In genomic region chr7:103690576-103690975, GRCh38 we compare ENCODE assay signal across 27 cellular contexts.
A peak's percentile ranks its signal among the peaks of the same experiment; 100 is the strongest.
DNase-seq lines count a peak whose midpoint lies in the region; ATAC-seq lines count a peak whose summit lies in the region.
"Had no signal": no experiment of that assay in that cellular context is flagged by ENCODE, and none has a peak within 500 bp of the region (broad histone marks: within the 10 kb centered on the region; RNA-seq: fewer than 3 reads in every experiment).

No MANE protein-coding gene starts in this region.

- no peaks in the 10 kb centered on the region for H3K79me2 ChIP-seq in GM23248 (ENCODE audit: insufficient read depth)

- intact Hi-C loops in aorta (cut with DNase I), result no loop called here

- no peak overlapping the region for H3K4me2 ChIP-seq in GM23248 (ENCODE audit: unreplicated experiment)
- H3K4me2 ChIP-seq: BLaER1 treated with 17β-estradiol and CSF1 and Interleukin-3, amounts not matched to agents 10 nM and 100 nM had no signal

- no peak for DNase-seq in GM23248
- DNase-seq in NCI-H345 (lab: John Stamatoyannopoulos, UW), result peak; percentile 40
- DNase-seq in SW480 (ENCODE audit: low spot score), result peak; percentile 29
- peak; percentile 11 for DNase-seq in renal cortical epithelial cell (ENCODE audit: low read depth)
- no peak for DNase-seq in aorta
- no peak for DNase-seq in anterior cingulate cortex (lab: John Stamatoyannopoulos, UW)
- DNase-seq: activated B cell treated with CpG ODN at 0.5 μM for 24 hours; activated CD4-positive, alpha-beta T cell treated with anti-CD3 and anti-CD28 coated beads, Interleukin-2, amount 50 U/mL, for 1 hour; activated effector memory CD4-positive, alpha-beta T cell treated with Interleukin-2 at 50 U/mL for 16 hours; activated T-cell treated with anti-CD3 and anti-CD28 coated beads, Interleukin-2, amount 50 U/mL, for 1 hour; colonic mucosa; COR-L47; effector CD8-positive, alpha-beta T cell; GOT3; hippocampal formation; MV-4-11; NCI-H1694; psoas muscle; RPMI8226; sigmoid colon; stimulated activated CD4-positive, alpha-beta T cell treated with anti-CD3 and anti-CD28 coated beads, Interleukin-4, amount 100 ng/mL, for 24 hours; T-cell; tibial artery had no signal

- in situ Hi-C loops in GM23248 (cut with MboI), result no loop called here

- no peaks in the 10 kb centered on the region for H3F3A ChIP-seq in GM23248 (ENCODE audit: insufficient read depth)

- H3K9me3 ChIP-seq in GM23248 (ENCODE audit: low read depth) (no peaks in the 10 kb centered on the region), aorta (ENCODE audit: control insufficient read depth, low read length) (no peaks in the 10 kb centered on the region)
- H3K9me3 ChIP-seq: BLaER1 treated with 17β-estradiol and CSF1 and Interleukin-3, amounts not matched to agents 10 nM and 100 nM; colonic mucosa; gastroesophageal sphincter; psoas muscle; sigmoid colon; tibial artery had no signal

- H3K4me3 ChIP-seq in GM23248 (no peak overlapping the region), aorta (ENCODE audit: low read length in 2 of 2) (no peak overlapping the region)
- H3K4me3 ChIP-seq: BLaER1 treated with 17β-estradiol and CSF1 and Interleukin-3, amounts not matched to agents 10 nM and 100 nM; colonic mucosa; gastroesophageal sphincter; psoas muscle; sigmoid colon; tibial artery had no signal

- H3K27ac ChIP-seq in GM23248 (no peak overlapping the region), aorta (ENCODE audit: low read depth in 1 of 2, low read length in 2 of 2) (no peak overlapping the region)
- H3K27ac ChIP-seq: BLaER1 treated with 17β-estradiol and CSF1 and Interleukin-3, amounts not matched to agents 10 nM and 100 nM; colonic mucosa; gastroesophageal sphincter; psoas muscle; sigmoid colon; tibial artery had no signal

- 62 to 65% methylated on average over 3 of the region's 3 CpGs for WGBS in GM23248 (ENCODE audit: low coverage in 1 of 2, low lambda C conversion rate in 2 of 2, missing lambda C conversion rate in 2 of 2), 2 experiments
- WGBS in aorta, 2 donors, result 52 to 53% methylated on average over 3 of the region's 3 CpGs

- no peak overlapping the region for H3K9ac ChIP-seq in GM23248
- H3K9ac ChIP-seq: BLaER1 treated with 17β-estradiol and CSF1 and Interleukin-3, amounts not matched to agents 10 nM and 100 nM had no signal

- no peaks in the 10 kb centered on the region for H3K27me3 ChIP-seq in GM23248 (replicated peaks; ENCODE audit: insufficient read depth)
- no peaks in the 10 kb centered on the region for H3K27me3 ChIP-seq in aorta (ENCODE audit: control insufficient read depth in 1 of 2, insufficient read depth in 2 of 2, low read length in 1 of 2)
- H3K27me3 ChIP-seq: BLaER1 treated with 17β-estradiol and CSF1 and Interleukin-3, amounts not matched to agents 10 nM and 100 nM; colonic mucosa; gastroesophageal sphincter; sigmoid colon; tibial artery had no signal

- peak overlapping the region; percentile 22; the same call in 1 of the 2 replicates for H2AFZ ChIP-seq in GM23248

- H3K36me3 ChIP-seq in GM23248 (ENCODE audit: low read depth) (no peaks in the 10 kb centered on the region), aorta (ENCODE audit: control insufficient read depth in 1 of 2, insufficient read depth in 2 of 2, low read length in 1 of 2) (no peaks in the 10 kb centered on the region)
- H3K36me3 ChIP-seq: BLaER1 treated with 17β-estradiol and CSF1 and Interleukin-3, amounts not matched to agents 10 nM and 100 nM; colonic mucosa; gastroesophageal sphincter; sigmoid colon; tibial artery had no signal

- ATAC-seq in GM18519 (IDR thresholded peaks at IDR 0.05; ENCODE audit: low FRiP score, unreplicated experiment) (no peak), aorta (ENCODE audit: low FRiP score) (no peak)
- ATAC-seq: gastroesophageal sphincter; natural killer cell treated with Interleukin-12 subunit alpha and Interleukin-12 subunit beta and Interleukin-15 and Interleukin-18, amount 100 ng/mL, for 72 hours; psoas muscle; T-cell had no signal

- H4K20me1 ChIP-seq in GM23248 (ENCODE audit: insufficient read depth), result no peaks in the 10 kb centered on the region
- H4K20me1 ChIP-seq: BLaER1 treated with 17β-estradiol and CSF1 and Interleukin-3, amounts not matched to agents 10 nM and 100 nM had no signal

- no peaks in the 10 kb centered on the region for H3K9me2 ChIP-seq in GM23248 (ENCODE audit: insufficient read depth)

- H3K4me1 ChIP-seq in GM23248 (ENCODE audit: insufficient read depth), result peaks cover 11% of the 10 kb centered on the region; the same call in 1 of the 2 replicates
- H3K4me1 ChIP-seq in aorta (ENCODE audit: control insufficient read depth in 1 of 2, insufficient read depth in 2 of 2, low read length in 2 of 2), result no peaks in the 10 kb centered on the region
- H3K4me1 ChIP-seq: BLaER1 treated with 17β-estradiol and CSF1 and Interleukin-3, amounts not matched to agents 10 nM and 100 nM; colonic mucosa; gastroesophageal sphincter; psoas muscle; sigmoid colon; tibial artery had no signal

Comparison
In these comparisons a context has a peak if more than half of its experiments do, and no peak if none do; other contexts are left out.
1. DNase-seq: peak in NCI-H345 (single experiment), SW480 (single experiment) and renal cortical epithelial cell (single experiment); none in GM23248 (single experiment), aorta (0 of 2) and anterior cingulate cortex (0 of 58).